12 cellular contexts compared by ENCODE assay signal in genomic region chr20:41051426-41051825, GRCh38. TPM values are rescaled to one million over a fixed set of nuclear protein-coding genes. Genes with fewer than 3 reads are reported as not detected.
A peak's percentile ranks its signal among the peaks of the same experiment; 100 is the strongest.
DNase-seq lines count a peak whose midpoint lies in the region; ATAC-seq and TF ChIP-seq lines count a peak whose summit lies in the region.
"Had no signal": no experiment of that assay in that cellular context is flagged by ENCODE, and none has a peak within 500 bp of the region (broad histone marks: within the 10 kb centered on the region; RNA-seq: fewer than 3 reads in every experiment).

No MANE protein-coding gene starts in this region.

- ATAC-seq in RWPE2 (ENCODE audit: low read depth) (no peak), psoas muscle (peak in 3 of 4 donors; percentile 36 to 53 (median 44)), GM18858 (IDR thresholded peaks at IDR 0.05; ENCODE audit: unreplicated experiment) (no peak), HG02981 (IDR thresholded peaks at IDR 0.05; ENCODE audit: unreplicated experiment) (no peak)

- peak overlapping the region; percentile 37 for H3K27ac Mint-ChIP-seq in activated T-cell treated with anti-CD3 and anti-CD28 coated beads, Interleukin-2, amount 50 U/mL, for 24 hours

- intact Hi-C loops in esophagus muscularis mucosa (cut with DNase I) (no loop called here), psoas muscle (cut with DNase I) (no loop called here)

- no peak for DNase-seq in activated T-cell treated with anti-CD3 and anti-CD28 coated beads, Interleukin-2, amount 50 U/mL, for 24 hours
- DNase-seq in activated T-cell treated with anti-CD3 and anti-CD28 coated beads for 4 hours (no peak), RWPE2 (ENCODE audit: low spot score) (no peak), esophagus muscularis mucosa (ENCODE audit: extremely low spot score) (no peak), psoas muscle (no peak), HUDEP-2 (lab: John Stamatoyannopoulos, UW; ENCODE audit: unreplicated experiment in 76 of 76) (no peak)
- DNase-seq: activated CD4-positive, CD25-positive, alpha-beta regulatory T cell treated with anti-CD3 and anti-CD28 coated beads, Interleukin-2, amount 50 U/mL, for 72 hours; heart right ventricle; RPMI8226 had no signal

- H3K4me1 ChIP-seq in RWPE2 (ENCODE audit: insufficient read depth, poor library complexity, severe bottlenecking) = peaks cover 86% of the 10 kb centered on the region
- H3K4me1 ChIP-seq in esophagus muscularis mucosa = peaks cover 94 to 100% (median 99%) of the 10 kb centered on the region in 4 donors
- H3K4me1 ChIP-seq in psoas muscle = peaks cover 90% of the 10 kb centered on the region

- no peak overlapping the region for H3K4me3 Mint-ChIP-seq in activated T-cell treated with anti-CD3 and anti-CD28 coated beads, Interleukin-2, amount 50 U/mL, for 24 hours

- no peaks in the 10 kb centered on the region for H3K27me3 ChIP-seq in RWPE2 (ENCODE audit: insufficient read depth, poor library complexity, severe bottlenecking)
- H3K27me3 ChIP-seq in esophagus muscularis mucosa = no peaks in the 10 kb centered on the region
- no peaks in the 10 kb centered on the region for H3K27me3 ChIP-seq in psoas muscle (ENCODE audit: insufficient read depth in 3 of 3, low read length in 2 of 3)
- H3K27me3 ChIP-seq: heart right ventricle, vagina had no signal

- H3K36me3 ChIP-seq in RWPE2 (ENCODE audit: low read depth) (peaks cover 39% of the 10 kb centered on the region), esophagus muscularis mucosa (no peaks in the 10 kb centered on the region), psoas muscle (ENCODE audit: insufficient read depth in 1 of 2, low read depth in 1 of 2) (no peaks in the 10 kb centered on the region)
- H3K36me3 ChIP-seq: heart right ventricle, vagina had no signal

- TF ChIP-seq CTCF in RWPE2 (IDR thresholded peaks at IDR 0.05; ENCODE audit: poor library complexity, severe bottlenecking) = no peak
- no peak for TF ChIP-seq CTCF in esophagus muscularis mucosa (IDR thresholded peaks at IDR 0.05)
- TF ChIP-seq CTCF in psoas muscle (IDR thresholded peaks at IDR 0.05) = no peak

- H3K27me3 Mint-ChIP-seq in activated T-cell treated with anti-CD3 and anti-CD28 coated beads, Interleukin-2, amount 50 U/mL, for 24 hours = no peaks in the 10 kb centered on the region

- H3K27ac ChIP-seq in RWPE2 (ENCODE audit: poor library complexity, severe bottlenecking) (peak overlapping the region; percentile 75), esophagus muscularis mucosa (replicated peaks in 1 of 4) (peak overlapping the region; percentile 53 to 73 (median 70)), psoas muscle (no peak overlapping the region)
- H3K27ac ChIP-seq: vagina had no signal

- peaks cover 97% of the 10 kb centered on the region for H3K4me1 Mint-ChIP-seq in activated T-cell treated with anti-CD3 and anti-CD28 coated beads, Interleukin-2, amount 50 U/mL, for 24 hours (ENCODE audit: low read depth)

- WGBS in esophagus muscularis mucosa = 84% methylated on average over 4 of the region's 4 CpGs
- WGBS in psoas muscle, 3 donors = 37 to 56% (median 45%) methylated on average over 4 of the region's 4 CpGs

- H3K9me3 ChIP-seq in RWPE2 (ENCODE audit: severe bottlenecking) (no peaks in the 10 kb centered on the region), esophagus muscularis mucosa (no peaks in the 10 kb centered on the region), psoas muscle (no peaks in the 10 kb centered on the region)
- H3K9me3 ChIP-seq: heart right ventricle, vagina had no signal

- H3K9me3 Mint-ChIP-seq in activated T-cell treated with anti-CD3 and anti-CD28 coated beads, Interleukin-2, amount 50 U/mL, for 24 hours = peaks cover 9% of the 10 kb centered on the region

- H3K4me3 ChIP-seq in RWPE2 (ENCODE audit: severe bottlenecking) (no peak overlapping the region), esophagus muscularis mucosa (no peak overlapping the region), psoas muscle (no peak overlapping the region)
- H3K4me3 ChIP-seq: heart right ventricle, vagina had no signal

- H3K36me3 Mint-ChIP-seq in activated T-cell treated with anti-CD3 and anti-CD28 coated beads, Interleukin-2, amount 50 U/mL, for 24 hours (ENCODE audit: low read depth) = peaks cover 58% of the 10 kb centered on the region

- TF ChIP-seq POLR2A in esophagus muscularis mucosa (IDR thresholded peaks at IDR 0.05; ENCODE audit: low read depth) = no peak

- no peak for TF ChIP-seq EP300 in esophagus muscularis mucosa (IDR thresholded peaks at IDR 0.05)

RNA-seq across cellular contexts. Expression of gene TOP1, which starts 22.8 kb away (rescaled TPM):
- total RNA-seq in esophagus muscularis mucosa (10 to 100 TPM; 20.2 to 28.5 (median 23.0) TPM), psoas muscle (10 to 100 TPM; 19.9 to 30.7 (median 22.9) TPM)
- polyA plus RNA-seq in psoas muscle = 10 to 100 TPM; 10.6 to 24.6 (median 19.9) TPM

Comparison
In these comparisons a context has a peak if more than half of its experiments do, and no peak if none do; other contexts are left out.
1. ATAC-seq: peak in psoas muscle (3 of 4); none in RWPE2 (single experiment), GM18858 (single experiment) and HG02981 (single experiment).